12 cellular contexts compared by ENCODE assay signal in genomic region chr5:17127743-17128231, GRCh38.
A peak's percentile ranks its signal among the peaks of the same experiment; 100 is the strongest.
DNase-seq lines count a peak whose midpoint lies in the region; ATAC-seq and TF ChIP-seq lines count a peak whose summit lies in the region.
"Had no signal": no experiment of that assay in that cellular context is flagged by ENCODE, and none has a peak within 500 bp of the region (broad histone marks: within the 10 kb centered on the region; RNA-seq: fewer than 3 reads in every experiment).

No MANE protein-coding gene starts in this region.

- H3K9me3 ChIP-seq in aorta (ENCODE audit: control insufficient read depth, low read length), result no peaks in the 10 kb centered on the region
- no peaks in the 10 kb centered on the region for H3K9me3 ChIP-seq in prostate gland
- no peaks in the 10 kb centered on the region for H3K9me3 ChIP-seq in uterus
- H3K9me3 ChIP-seq: heart left ventricle had no signal

- H3K4me3 ChIP-seq in fibroblast of mammary gland (ENCODE audit: control insufficient read depth, low read depth, low read length) (no peak overlapping the region), aorta (ENCODE audit: low read length in 2 of 2) (no peak overlapping the region), prostate gland (no peak overlapping the region), uterus (no peak overlapping the region)
- H3K4me3 ChIP-seq: heart left ventricle, lung had no signal

- H3K36me3 ChIP-seq in aorta (ENCODE audit: control insufficient read depth in 1 of 2, insufficient read depth in 2 of 2, low read length in 1 of 2) (no peaks in the 10 kb centered on the region), prostate gland (no peaks in the 10 kb centered on the region), uterus (no peaks in the 10 kb centered on the region)
- H3K36me3 ChIP-seq: heart left ventricle had no signal

- intact Hi-C loops in aorta (cut with DNase I), result loop anchor here (5.0 kb wide), 4 partner anchors 60 to 190 kb away; partner anchors contain the start of gene MYO10 (in 1 of the 2)
- intact Hi-C loops in prostate gland (cut with DNase I), result no loop called here
- intact Hi-C loops in uterus (cut with DNase I; ENCODE audit: low total_unique reads), result no loop called here

- ATAC-seq in SK-N-SH treated with all-trans-retinoic acid at 6 μM for 48 hours (peak; percentile 92), aorta (ENCODE audit: low FRiP score) (no peak)
- ATAC-seq: heart left ventricle had no signal

- peak overlapping the region; percentile 28 to 57 for H3K27ac ChIP-seq in aorta (ENCODE audit: low read depth in 1 of 2, low read length in 2 of 2)
- H3K27ac ChIP-seq in prostate gland, result no peak overlapping the region
- H3K27ac ChIP-seq in uterus, result no peak overlapping the region
- H3K27ac ChIP-seq: heart left ventricle had no signal

- no peak for TF ChIP-seq POLR2A in prostate gland (IDR thresholded peaks at IDR 0.05)
- TF ChIP-seq POLR2A in uterus (IDR thresholded peaks at IDR 0.05), result no peak

- H3K4me1 ChIP-seq in aorta (ENCODE audit: control insufficient read depth in 1 of 2, insufficient read depth in 2 of 2, low read length in 2 of 2), result peaks cover 3 to 5% of the 10 kb centered on the region in 2 donors
- H3K4me1 ChIP-seq in prostate gland (replicated peaks), result no peaks in the 10 kb centered on the region
- H3K4me1 ChIP-seq in uterus, result no peaks in the 10 kb centered on the region

- DNase-seq in HCEC 1CT (peak; percentile 93), fibroblast of mammary gland (ENCODE audit: low read depth) (peak; percentile 87), aorta (no peak), DMS153 (lab: John Stamatoyannopoulos, UW) (no peak), prostate gland (ENCODE audit: low spot score) (no peak), uterus (no peak)
- DNase-seq: heart left ventricle; NCI-H1048; NCI-H748 treated with DMSO at 0.1 percent for 48 hours; stimulated activated CD4-positive, alpha-beta T cell treated with anti-CD3 and anti-CD28 coated beads, Interleukin-4, amount 100 ng/mL, for 4 hours had no signal

- no peaks in the 10 kb centered on the region for H3K27me3 ChIP-seq in aorta (ENCODE audit: control insufficient read depth in 1 of 2, insufficient read depth in 2 of 2, low read length in 1 of 2)
- no peaks in the 10 kb centered on the region for H3K27me3 ChIP-seq in prostate gland (replicated peaks; ENCODE audit: insufficient read depth)
- no peaks in the 10 kb centered on the region for H3K27me3 ChIP-seq in uterus
- H3K27me3 ChIP-seq: heart left ventricle had no signal

- WGBS in aorta, 2 donors, result 27 to 31% methylated on average over 8 of the region's 8 CpGs
- 92% methylated on average over 8 of the region's 8 CpGs for WGBS in prostate gland

- TF ChIP-seq CTCF in fibroblast of mammary gland (conservative IDR thresholded peaks at IDR 0.05; ENCODE audit: control insufficient read depth, insufficient read depth, low read depth, low read length) (no peak), prostate gland (IDR thresholded peaks at IDR 0.05) (no peak), uterus (IDR thresholded peaks at IDR 0.05) (no peak)

TF ChIP-seq in SK-N-SH treated with all-trans-retinoic acid at 6 μM for 48 hours, 23 proteins besides CTCF, POLR2A, EP300 and RAD21:
- TF ChIP-seq ISL1 (CRISPR knock-in tag; IDR thresholded peaks at IDR 0.05) (no peak), CSDC2 (CRISPR knock-in tag; IDR thresholded peaks at IDR 0.05) (no peak), ZNF8 (CRISPR knock-in tag; IDR thresholded peaks at IDR 0.05) (no peak), ZFP30 (CRISPR knock-in tag; IDR thresholded peaks at IDR 0.05) (no peak), PATZ1 (CRISPR knock-in tag; IDR thresholded peaks at IDR 0.05; ENCODE audit: borderline replicate concordance) (no peak), TSHZ2 (CRISPR knock-in tag; IDR thresholded peaks at IDR 0.05) (no peak), POU6F1 (CRISPR knock-in tag; IDR thresholded peaks at IDR 0.05; ENCODE audit: borderline replicate concordance, low read depth) (no peak), SNAI2 (CRISPR knock-in tag; IDR thresholded peaks at IDR 0.05) (no peak), ZC3H10 (CRISPR knock-in tag; IDR thresholded peaks at IDR 0.05) (no peak), CSRNP3 (CRISPR knock-in tag; IDR thresholded peaks at IDR 0.05) (no peak), ESRRG (CRISPR knock-in tag; IDR thresholded peaks at IDR 0.05) (no peak), GLIS3 (CRISPR knock-in tag; IDR thresholded peaks at IDR 0.05) (no peak)

Comparison
In these comparisons a context has a peak if more than half of its experiments do, and no peak if none do; other contexts are left out.
1. DNase-seq: peak in HCEC 1CT (single experiment) and fibroblast of mammary gland (single experiment); none in aorta (0 of 2), DMS153 (single experiment), prostate gland (single experiment) and uterus (0 of 2).
2. H3K27ac ChIP-seq: peak in aorta (2 of 2); none in prostate gland (0 of 2) and uterus (0 of 2).
3. intact Hi-C loops: an anchor here in aorta (5.0 kb wide); none called in prostate gland and uterus.